In the genomic region with DNA sequence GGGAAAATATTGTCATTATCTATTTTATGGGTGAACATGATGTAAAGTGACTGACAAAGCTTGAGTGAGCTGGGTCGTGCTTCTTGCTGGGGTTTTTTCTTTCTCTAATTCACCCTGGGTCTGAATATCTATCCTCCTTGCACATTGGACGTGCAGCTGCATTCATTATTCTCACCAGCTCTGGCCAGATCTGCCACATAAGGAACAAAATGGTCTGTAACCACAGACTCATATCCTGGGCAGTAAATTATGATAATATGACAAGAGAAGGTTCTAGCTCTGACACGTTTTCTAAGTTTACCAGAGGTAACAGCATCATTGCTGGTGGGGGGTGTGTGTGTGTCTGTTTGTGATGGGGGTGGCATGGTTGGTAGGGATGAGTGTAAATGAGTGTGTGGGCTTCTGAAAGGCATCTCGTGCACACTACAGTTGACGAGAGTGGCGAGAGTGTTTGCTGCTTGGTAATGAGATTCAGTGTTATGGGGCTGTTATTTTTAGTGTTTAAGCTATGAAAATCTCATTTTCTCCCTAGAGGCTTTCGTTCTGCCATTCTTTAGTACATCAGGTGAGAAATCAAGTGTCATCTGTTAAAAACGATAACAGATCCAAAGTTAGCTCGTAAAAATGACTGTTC, we compare ENCODE assay signal across 27 cellular contexts.
A peak's percentile ranks its signal among the peaks of the same experiment; 100 is the strongest.
DNase-seq lines count a peak whose midpoint lies in the region; ATAC-seq, FAIRE-seq and TF ChIP-seq lines count a peak whose summit lies in the region.
"Had no signal": no experiment of that assay in that cellular context is flagged by ENCODE, and none has a peak within 500 bp of the region (broad histone marks: within the 10 kb centered on the region; RNA-seq: fewer than 3 reads in every experiment).

No MANE protein-coding gene starts in this region.

- DNase-seq in GM18507 (ENCODE audit: extremely low spot score, insufficient read length, low read depth) (no peak), adipocyte (ENCODE audit: low read depth) (no peak), osteocyte (ENCODE audit: extremely low spot score, unreplicated experiment) (no peak), NCI-H1436 treated with DMSO at 0.1 percent for 48 hours (lab: John Stamatoyannopoulos, UW) (no peak), brain microvascular endothelial cell (no peak), left ventricle myocardium superior (no peak)
- DNase-seq: activated CD4-positive, alpha-beta T cell treated with anti-CD3 and anti-CD28 coated beads, Interleukin-2, amount 50 U/mL, for 1 hour; activated naive CD4-positive, alpha-beta T cell; activated T-cell treated with anti-CD3 and anti-CD28 coated beads, Interleukin-2, amount 50 U/mL, for 48 hours; DMS79 treated with DMSO at 0.1 percent for 48 hours; HCEC 1CT; hippocampal formation; NCI-H1694; NCI-H526; occipital lobe; SHP77; stomach; T-helper 9 cell had no signal

- peaks cover 10% of the 10 kb centered on the region for H3K9me3 Mint-ChIP-seq in osteocyte (ENCODE audit: unreplicated experiment)
- H3K9me3 Mint-ChIP-seq: WTC11 had no signal

- H3K9ac ChIP-seq in adipocyte (ENCODE audit: low read length): peak overlapping the region; percentile 35
- H3K9ac ChIP-seq: BLaER1 had no signal

- H3K36me3 Mint-ChIP-seq in osteocyte (ENCODE audit: unreplicated experiment): peaks cover 39% of the 10 kb centered on the region
- H3K36me3 Mint-ChIP-seq: WTC11 had no signal

- H3K9me3 ChIP-seq in adipocyte (ENCODE audit: control insufficient read depth, low read length): no peaks in the 10 kb centered on the region
- H3K9me3 ChIP-seq: BLaER1, gastroesophageal sphincter, stomach, tibial nerve had no signal

- in situ Hi-C loops in brain microvascular endothelial cell (cut with HindIII; ENCODE audit: low pct_ligation_motif_present, low sequenced_read_pairs): no loop called here

- peak overlapping the region; percentile 7 for H3K4me3 ChIP-seq in adipocyte (ENCODE audit: low read length)
- no peak overlapping the region for H3K4me3 ChIP-seq in brain microvascular endothelial cell (ENCODE audit: low read depth, low read length)
- H3K4me3 ChIP-seq: BLaER1, gastroesophageal sphincter, stomach, tibial nerve had no signal

- no peaks in the 10 kb centered on the region for H3K27me3 Mint-ChIP-seq in osteocyte (ENCODE audit: unreplicated experiment)

- no peaks in the 10 kb centered on the region for H3K27me3 ChIP-seq in adipocyte (replicated peaks; ENCODE audit: control insufficient read depth, insufficient read depth, low read length)
- H3K27me3 ChIP-seq in brain microvascular endothelial cell (replicated peaks): no peaks in the 10 kb centered on the region
- H3K27me3 ChIP-seq: BLaER1, gastroesophageal sphincter, stomach, tibial nerve had no signal

- no peaks in the 10 kb centered on the region for H3K36me3 ChIP-seq in adipocyte (ENCODE audit: control insufficient read depth, insufficient read depth, low read length, severe bottlenecking)
- H3K36me3 ChIP-seq in brain microvascular endothelial cell (replicated peaks): no peaks in the 10 kb centered on the region
- H3K36me3 ChIP-seq: BLaER1, gastroesophageal sphincter, stomach, tibial nerve had no signal

- ATAC-seq in HG02798 (IDR thresholded peaks at IDR 0.05; ENCODE audit: poor library complexity, unreplicated experiment) (peak; percentile 56), HG03565 (IDR thresholded peaks at IDR 0.05; ENCODE audit: unreplicated experiment) (no peak), left ventricle myocardium superior (no peak)
- ATAC-seq: gastroesophageal sphincter, left lobe of liver, Panc1, WTC11 had no signal

- TF ChIP-seq CTCF in osteocyte (IDR thresholded peaks at IDR 0.05) (no peak), brain microvascular endothelial cell (IDR thresholded peaks at IDR 0.05; ENCODE audit: low read depth, low read length, missing control alignments) (no peak)

- no peak overlapping the region for H3K4me3 Mint-ChIP-seq in osteocyte (ENCODE audit: unreplicated experiment)
- H3K4me3 Mint-ChIP-seq: WTC11 had no signal

- peaks cover 90% of the 10 kb centered on the region for H3K4me1 Mint-ChIP-seq in osteocyte (ENCODE audit: unreplicated experiment)

- intact Hi-C loops in left ventricle myocardium superior (cut with micrococcal nuclease): no loop called here

- no peak overlapping the region for H3K27ac ChIP-seq in brain microvascular endothelial cell
- H3K27ac ChIP-seq: BLaER1, gastroesophageal sphincter, stomach, tibial nerve had no signal

- peak overlapping the region; percentile 57 for H3K27ac Mint-ChIP-seq in osteocyte (ENCODE audit: unreplicated experiment)
- H3K27ac Mint-ChIP-seq: WTC11 had no signal

- peak; percentile 45 for FAIRE-seq in GM18507 (lab: Jason Lieb, UNC)
- FAIRE-seq: endothelial cell of umbilical vein had no signal

- H3K4me1 ChIP-seq in adipocyte (ENCODE audit: control insufficient read depth, insufficient read depth, low read length): peaks cover 41% of the 10 kb centered on the region
